ENCODE assay signal across 18 cellular contexts in genomic region chr10:70584366-70584765, GRCh38. TPM values are rescaled to one million over a fixed set of nuclear protein-coding genes. Genes with fewer than 3 reads are reported as not detected.
A peak's percentile ranks its signal among the peaks of the same experiment; 100 is the strongest.
DNase-seq lines count a peak whose midpoint lies in the region; ATAC-seq, FAIRE-seq and TF ChIP-seq lines count a peak whose summit lies in the region.
"Had no signal": no experiment of that assay in that cellular context is flagged by ENCODE, and none has a peak within 500 bp of the region (broad histone marks: within the 10 kb centered on the region; RNA-seq: fewer than 3 reads in every experiment).

No MANE protein-coding gene starts in this region.

- no peaks in the 10 kb centered on the region for H3K36me3 ChIP-seq in K562 (ENCODE audit: control insufficient read depth, insufficient read depth, low read length)
- no peaks in the 10 kb centered on the region for H3K36me3 ChIP-seq in upper lobe of right lung

- peaks cover 3% of the 10 kb centered on the region for H3K9me1 ChIP-seq in K562 (ENCODE audit: control insufficient read depth, insufficient read depth, low read length)

- FAIRE-seq in K562 (lab: Jason Lieb, UNC) = no peak
- FAIRE-seq: frontal cortex, TTC549 had no signal

- TF ChIP-seq EP300 in K562 (IDR thresholded peaks at IDR 0.05; ENCODE audit: low read length) = no peak

- H3K4me2 ChIP-seq in K562 (ENCODE audit: insufficient read depth, low read length) = no peak overlapping the region

- no TSS peak for BruUV-seq in K562 (replicated peaks; lab: Mats Ljungman, UMichigan)

- H3K4me3 ChIP-seq in K562 = no peak overlapping the region
- H3K4me3 ChIP-seq in upper lobe of right lung = no peak overlapping the region

- H3K9me3 ChIP-seq in K562 (replicated peaks; ENCODE audit: control insufficient read depth, insufficient read depth, low read depth, low read length) (no peaks in the 10 kb centered on the region), upper lobe of right lung (no peaks in the 10 kb centered on the region)

- CTCF ChIA-PET in K562 (lab: Yijun Ruan, JAX; ENCODE audit: low intra/inter-chr PET ratio) = no interaction called here

- peak overlapping the region; percentile 9; the same call in 1 of the 2 replicates for H2AFZ ChIP-seq in K562 (ENCODE audit: low read depth, low read length)

- H3K27me3 ChIP-seq in K562 (ENCODE audit: control insufficient read depth in 2 of 2, insufficient read depth in 2 of 2, low read length in 2 of 2) = no peaks in the 10 kb centered on the region
- no peaks in the 10 kb centered on the region for H3K27me3 ChIP-seq in upper lobe of right lung

- DNase-seq in Right ventricle myocardium inferior (ENCODE audit: missing footprints) (peak; percentile 28), left ventricle myocardium superior (no peak), NCI-H2029 (lab: John Stamatoyannopoulos, UW) (peak; percentile 36), K562 (ENCODE audit: extremely low read depth in 1 of 4, low spot score in 3 of 4) (no peak), upper lobe of right lung (peak; percentile 35), hippocampal formation (lab: John Stamatoyannopoulos, UW) (no peak), substantia nigra (lab: John Stamatoyannopoulos, UW) (no peak)
- DNase-seq: activated CD4-positive, alpha-beta T cell treated with anti-CD3 and anti-CD28 coated beads, Interleukin-2, amount 50 U/mL, for 1 hour; activated T-cell treated with anti-CD3 and anti-CD28 coated beads, Interleukin-2, amount 50 U/mL, for 24 hours; AML-193; GF-D8; MM.1S; stimulated activated CD4-positive, alpha-beta T cell treated with anti-CD3 and anti-CD28 coated beads, Interleukin-2, amount 100 ng/mL, for 24 hours; SW 1271 had no signal

- peaks cover 18 to 31% of the 10 kb centered on the region in 2 experiments for H3K4me1 ChIP-seq in K562 (replicated peaks in 1 of 2; ENCODE audit: control insufficient read depth in 2 of 2, insufficient read depth in 2 of 2, low read length in 2 of 2)
- peaks cover 32% of the 10 kb centered on the region for H3K4me1 ChIP-seq in upper lobe of right lung

- TF ChIP-seq CTCF in K562 (IDR thresholded peaks at IDR 0.05 in 2 of 3, conservative IDR thresholded peaks at IDR 0.05 in 1 of 3; ENCODE audit: insufficient read depth in 2 of 3, low read depth in 1 of 3, low read length in 3 of 3) (no peak), upper lobe of right lung (IDR thresholded peaks at IDR 0.05) (no peak)

- intact Hi-C loops in Right ventricle myocardium inferior (cut with DNase I) = no loop called here
- intact Hi-C loops in left ventricle myocardium superior (cut with micrococcal nuclease) = loop anchor here (2.0 kb wide), 1 partner anchor 38 kb away; no protein-coding TSS in a partner anchor
- intact Hi-C loops in K562 (cut with micrococcal nuclease) = no loop called here
- intact Hi-C loops in upper lobe of right lung (cut with DNase I) = no loop called here

- no peaks in the 10 kb centered on the region for H4K20me1 ChIP-seq in K562 (replicated peaks; ENCODE audit: control insufficient read depth, insufficient read depth, low read length)

- no peak for TF ChIP-seq POLR2A in K562 (conservative IDR thresholded peaks at IDR 0.05)

- POLR2A ChIA-PET in K562 (lab: Yijun Ruan, JAX) = interaction anchor here (1.0 kb wide), 2 partner anchors 19 to 81 kb away, joined by 3 read pairs; no protein-coding TSS in a partner anchor

- in situ Hi-C loops in K562 (cut with MboI) = no loop called here

- 71% methylated on average over 11 of the region's 11 CpGs for WGBS in K562 (ENCODE audit: insufficient coverage, low coverage, missing lambda C conversion rate)

- ATAC-seq in Right ventricle myocardium inferior (no peak), left ventricle myocardium superior (no peak), K562 (no peak), upper lobe of right lung (no peak)

- no peaks in the 10 kb centered on the region for H3K79me2 ChIP-seq in K562 (ENCODE audit: control insufficient read depth, insufficient read depth, low read length)

- no peak for TF ChIP-seq RAD21 in K562 (CRISPR knock-in tag; conservative IDR thresholded peaks at IDR 0.05 in 1 of 2, IDR thresholded peaks at IDR 0.05 in 1 of 2)

- 0 out of 4 replicates have a peak overlapping the region, but pooled peaks of 1 of the 2 experiments have one; percentile 27 for H3K9ac ChIP-seq in K562 (ENCODE audit: insufficient read depth in 1 of 2, low read depth in 2 of 2, low read length in 2 of 2)

- H3K27ac ChIP-seq in K562 (ENCODE audit: extremely low read depth, low read depth, low read length) = no peak overlapping the region
- H3K27ac ChIP-seq in upper lobe of right lung = no peak overlapping the region
- no peak overlapping the region for H3K27ac ChIP-seq in substantia nigra (ENCODE audit: low read depth, low read length, poor library complexity, severe bottlenecking)

TF ChIP-seq in K562, 482 proteins besides CTCF, POLR2A, EP300 and RAD21 (continues in another document):
- no peak for TF ChIP-seq CBX5 (IDR thresholded peaks at IDR 0.05; ENCODE audit: borderline replicate concordance, low read depth)
- no peak for TF ChIP-seq ADNP (tag; IDR thresholded peaks at IDR 0.05)
- no peak for TF ChIP-seq ZNF551 (CRISPR knock-in tag; IDR thresholded peaks at IDR 0.05)
- no peak for TF ChIP-seq RNF219 (CRISPR knock-in tag; IDR thresholded peaks at IDR 0.05)
- TF ChIP-seq ZMIZ1 (IDR thresholded peaks at IDR 0.05; ENCODE audit: low read depth in 2 of 2, low read length in 2 of 2) = no peak
- TF ChIP-seq CHD4 (IDR thresholded peaks at IDR 0.05; ENCODE audit: insufficient read depth, insufficient replicate concordance, low read depth, low read length, poor library complexity, severe bottlenecking) = no peak

RNA-seq across cellular contexts. Expression of gene PRF1, which starts 18.2 kb away (rescaled TPM):
- total RNA-seq in Right ventricle myocardium inferior (4.3 TPM), left ventricle myocardium superior (3.2 TPM), K562 (2014; rRNA removed) (4.9 and 5.3 TPM in 2 replicates), K562 (2014; rRNA removed; fragmentation: Illumina TruSeq; extraction: Trizol) (4.3 and 5.4 TPM in 2 replicates), K562 (2015; rRNA removed; fragmentation: Illumina TruSeq; extraction: Trizol) (6.4 and 7.9 TPM in 2 replicates), K562 (2021) (8.6 and 9.0 TPM in 2 replicates), upper lobe of right lung (32.3 TPM)
- total RNA-seq in K562 (2011; cell fraction: chromatin; rRNA removed; ENCODE audit: low replicate concordance) = 4.3 and 18.7 TPM in 2 replicates
- 12.1 and 22.3 TPM in 2 replicates for total RNA-seq in K562 (2011; cell fraction: nucleolus; rRNA removed)
- total RNA-seq in K562 (2011; cell fraction: nucleoplasm; rRNA removed) = 11.3 and 24.4 TPM in 2 replicates
- polyA plus RNA-seq in K562 (2011; rRNA removed) (0.84 and 4.3 TPM in 2 replicates), K562 (2014; fragmentation: Illumina TruSeq; extraction: Trizol) (6.4 and 10.7 TPM in 2 replicates), K562 (2014; fragmentation: Nextera tagmentation; extraction: Ambion mirVana) (1 to 10 TPM; 6.3 to 7.4 TPM), K562 (2014; rRNA removed) (3.2 and 3.8 TPM in 2 replicates)
- 0.52 and 10.6 TPM in 2 replicates for polyA plus RNA-seq in K562 (2011; cell fraction: cytosol; rRNA removed)
- 1.3 and 11.4 TPM in 2 replicates for polyA plus RNA-seq in K562 (2011; cell fraction: nucleus; rRNA removed)
- 21.1 and 32.3 TPM in 2 replicates for polyA plus RNA-seq in K562 (2012)
- polyA minus RNA-seq in K562 (2011; rRNA and poly(A)+ RNA removed) = 0.45 and 13.7 TPM in 2 replicates
- polyA minus RNA-seq in K562 (2011; cell fraction: cytosol; rRNA and poly(A)+ RNA removed) = 12.9 TPM in 1 of 2 replicates, not detected in the other
- 0.44 and 3.0 TPM in 2 replicates for polyA minus RNA-seq in K562 (2011; cell fraction: nucleus; rRNA and poly(A)+ RNA removed)
- total RNA-seq: epithelial cell of proximal tubule, frontal cortex, osteocyte had no signal

Comparison
In these comparisons a context has a peak if more than half of its experiments do, and no peak if none do; other contexts are left out.
1. DNase-seq: peak in Right ventricle myocardium inferior (single experiment), NCI-H2029 (single experiment) and upper lobe of right lung (single experiment); none in left ventricle myocardium superior (single experiment), K562 (0 of 4), hippocampal formation (0 of 2) and substantia nigra (0 of 49).